ENCODE assay signal across 1 cellular context in the genomic region with DNA sequence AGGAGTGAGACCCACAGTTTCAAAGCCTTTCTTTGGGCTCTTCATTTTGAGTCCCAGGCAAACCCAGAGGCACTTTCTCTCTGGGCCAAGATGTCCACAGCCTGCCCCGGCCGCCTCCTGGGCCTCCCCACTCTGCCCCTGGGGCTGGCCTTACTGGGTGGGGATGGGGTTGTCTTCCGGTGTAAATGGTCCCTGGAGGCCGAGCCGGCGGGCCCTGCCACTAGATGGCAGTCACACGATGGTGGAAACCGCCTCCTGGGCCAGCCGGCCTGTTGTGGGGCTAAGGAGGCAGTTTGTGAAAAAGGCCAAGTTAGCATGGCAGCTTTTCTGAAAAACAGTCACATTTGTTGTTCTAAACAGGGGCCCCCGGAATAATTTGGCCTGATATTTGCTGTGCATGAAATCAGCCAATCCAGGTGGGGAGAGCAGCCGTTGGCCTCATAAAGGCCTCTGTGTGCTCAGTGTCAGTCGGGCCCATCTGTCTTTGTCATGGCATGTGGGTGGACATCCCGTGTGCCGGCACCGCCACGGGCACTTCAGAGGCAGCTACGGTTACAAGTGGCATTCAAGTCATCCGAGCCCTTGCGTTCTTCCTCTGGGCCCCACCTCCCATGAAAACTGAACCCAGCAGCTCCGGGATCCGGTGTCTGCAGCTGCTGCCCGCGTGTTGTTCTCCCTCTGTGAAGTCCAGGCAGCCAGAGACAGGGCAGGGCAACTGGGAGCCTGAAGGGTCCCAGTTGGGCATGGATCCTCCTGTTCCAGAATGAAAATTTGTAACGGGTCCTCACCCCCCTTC.
TF ChIP-seq lines count a peak whose summit lies in the region.

No MANE protein-coding gene starts in this region.

TF ChIP-seq in GM12878, 131 proteins besides CTCF, POLR2A, EP300 and RAD21:
- TF ChIP-seq SREBF2 (IDR thresholded peaks at IDR 0.05; ENCODE audit: low read length) (no peak), KLF5 (IDR thresholded peaks at IDR 0.05; ENCODE audit: partially characterized antibody) (no peak), MTA2 (IDR thresholded peaks at IDR 0.05; ENCODE audit: low read depth) (no peak), E2F8 (IDR thresholded peaks at IDR 0.05; ENCODE audit: low read depth, partially characterized antibody) (no peak), RFX5 (IDR thresholded peaks at IDR 0.05; ENCODE audit: low read depth, low read length) (no peak), ZBED1 (IDR thresholded peaks at IDR 0.05; ENCODE audit: borderline replicate concordance) (no peak)
- TF ChIP-seq, protein P1, sequence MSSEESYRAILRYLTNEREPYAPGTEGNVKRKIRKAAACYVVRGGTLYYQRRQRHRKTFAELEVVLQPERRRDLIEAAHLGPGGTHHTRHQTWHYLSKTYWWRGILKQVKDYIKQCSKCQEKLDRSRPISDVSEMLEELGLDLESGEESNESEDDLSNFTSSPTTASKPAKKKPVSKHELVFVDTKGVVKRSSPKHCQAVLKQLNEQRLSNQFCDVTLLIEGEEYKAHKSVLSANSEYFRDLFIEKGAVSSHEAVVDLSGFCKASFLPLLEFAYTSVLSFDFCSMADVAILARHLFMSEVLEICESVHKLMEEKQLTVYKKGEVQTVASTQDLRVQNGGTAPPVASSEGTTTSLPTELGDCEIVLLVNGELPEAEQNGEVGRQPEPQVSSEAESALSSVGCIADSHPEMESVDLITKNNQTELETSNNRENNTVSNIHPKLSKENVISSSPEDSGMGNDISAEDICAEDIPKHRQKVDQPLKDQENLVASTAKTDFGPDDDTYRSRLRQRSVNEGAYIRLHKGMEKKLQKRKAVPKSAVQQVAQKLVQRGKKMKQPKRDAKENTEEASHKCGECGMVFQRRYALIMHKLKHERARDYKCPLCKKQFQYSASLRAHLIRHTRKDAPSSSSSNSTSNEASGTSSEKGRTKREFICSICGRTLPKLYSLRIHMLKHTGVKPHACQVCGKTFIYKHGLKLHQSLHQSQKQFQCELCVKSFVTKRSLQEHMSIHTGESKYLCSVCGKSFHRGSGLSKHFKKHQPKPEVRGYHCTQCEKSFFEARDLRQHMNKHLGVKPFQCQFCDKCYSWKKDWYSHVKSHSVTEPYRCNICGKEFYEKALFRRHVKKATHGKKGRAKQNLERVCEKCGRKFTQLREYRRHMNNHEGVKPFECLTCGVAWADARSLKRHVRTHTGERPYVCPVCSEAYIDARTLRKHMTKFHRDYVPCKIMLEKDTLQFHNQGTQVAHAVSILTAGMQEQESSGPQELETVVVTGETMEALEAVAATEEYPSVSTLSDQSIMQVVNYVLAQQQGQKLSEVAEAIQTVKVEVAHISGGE (CRISPR knock-in tag; IDR thresholded peaks at IDR 0.05): no peak
